10 cellular contexts compared by ENCODE assay signal in the genomic region with DNA sequence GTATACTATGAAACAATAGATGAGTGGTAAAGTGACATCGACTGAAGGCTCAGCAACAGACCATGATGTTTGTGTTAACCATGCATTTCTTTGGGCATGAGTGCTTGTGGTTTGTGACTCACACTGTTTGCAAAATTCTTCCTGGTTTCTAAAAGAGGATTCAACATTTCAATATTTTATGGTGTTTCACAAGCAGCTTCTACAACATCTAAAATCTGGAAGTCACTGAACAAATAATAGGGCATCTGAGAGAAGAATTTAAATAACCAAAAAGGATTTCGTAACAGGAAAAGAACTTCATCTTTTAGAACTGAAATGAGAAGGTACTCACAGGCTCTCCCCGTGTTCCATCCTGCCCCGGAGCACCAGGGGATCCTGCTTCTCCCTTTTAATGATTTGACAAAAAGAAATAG.
DNase-seq lines count a peak whose midpoint lies in the region; ATAC-seq lines count a peak whose summit lies in the region.
"Had no signal": no experiment of that assay in that cellular context is flagged by ENCODE, and none has a peak within 500 bp of the region (broad histone marks: within the 10 kb centered on the region; RNA-seq: fewer than 3 reads in every experiment).

No MANE protein-coding gene starts in this region.

- H3K36me3 ChIP-seq in skeletal muscle satellite cell (ENCODE audit: insufficient read depth, low read length): no peaks in the 10 kb centered on the region
- H3K36me3 ChIP-seq: Peyer's patch had no signal

- DNase-seq in H4 (ENCODE audit: low spot score) (peak; percentile 98), OCI-M1 (lab: John Stamatoyannopoulos, UW) (peak; percentile 44), epidermal melanocyte (ENCODE audit: insufficient read length, low spot score) (peak; percentile 24), hippocampal formation (lab: John Stamatoyannopoulos, UW) (no peak)
- no peak for DNase-seq in stimulated activated naive CD8-positive, alpha-beta T cell treated with anti-CD3 and anti-CD28 coated beads, Interleukin-15, amount 100 ng/mL, for 72 hours
- DNase-seq in stimulated activated CD4-positive, alpha-beta T cell treated with anti-CD3 and anti-CD28 coated beads, Interleukin-4, amount 100 ng/mL, for 24 hours: no peak
- DNase-seq: activated T-cell treated with anti-CD3 and anti-CD28 coated beads for 4 hours, Peyer's patch had no signal

- peak overlapping the region; percentile 32 for H3K9ac ChIP-seq in skeletal muscle satellite cell (ENCODE audit: low read depth, low read length)

- H3K4me1 ChIP-seq in skeletal muscle satellite cell (ENCODE audit: control insufficient read depth, insufficient read depth, low read length): peaks cover 25% of the 10 kb centered on the region
- H3K4me1 ChIP-seq: Peyer's patch had no signal

- H3K4me3 Mint-ChIP-seq in stimulated activated naive CD8-positive, alpha-beta T cell treated with anti-CD3 and anti-CD28 coated beads, Interleukin-15, amount 100 ng/mL, for 72 hours: no peak overlapping the region

- no peaks in the 10 kb centered on the region for H3K9me3 ChIP-seq in skeletal muscle satellite cell (replicated peaks; ENCODE audit: low read length)
- H3K9me3 ChIP-seq: Peyer's patch had no signal

- no peak for ATAC-seq in HG03039 (IDR thresholded peaks at IDR 0.05; ENCODE audit: unreplicated experiment)
- ATAC-seq in stimulated activated naive CD8-positive, alpha-beta T cell treated with anti-CD3 and anti-CD28 coated beads, Interleukin-15, amount 100 ng/mL, for 72 hours: no peak

- no peak overlapping the region for H3K4me3 ChIP-seq in skeletal muscle satellite cell (ENCODE audit: low read length)
- H3K4me3 ChIP-seq: Peyer's patch had no signal

- no peak overlapping the region for H3K27ac Mint-ChIP-seq in stimulated activated naive CD8-positive, alpha-beta T cell treated with anti-CD3 and anti-CD28 coated beads, Interleukin-15, amount 100 ng/mL, for 72 hours

- H3K9me3 Mint-ChIP-seq in stimulated activated naive CD8-positive, alpha-beta T cell treated with anti-CD3 and anti-CD28 coated beads, Interleukin-15, amount 100 ng/mL, for 72 hours: peaks cover 5 to 15% of the 10 kb centered on the region in 2 donors

- H3K4me2 ChIP-seq in skeletal muscle satellite cell (ENCODE audit: low read length): peak overlapping the region; percentile 46

- no peaks in the 10 kb centered on the region for H3K27me3 ChIP-seq in skeletal muscle satellite cell (ENCODE audit: control insufficient read depth, insufficient read depth, low read length)
- H3K27me3 ChIP-seq: Peyer's patch had no signal

- H3K4me1 Mint-ChIP-seq in stimulated activated naive CD8-positive, alpha-beta T cell treated with anti-CD3 and anti-CD28 coated beads, Interleukin-15, amount 100 ng/mL, for 72 hours: no peaks in the 10 kb centered on the region

- no peaks in the 10 kb centered on the region for H3K27me3 Mint-ChIP-seq in stimulated activated naive CD8-positive, alpha-beta T cell treated with anti-CD3 and anti-CD28 coated beads, Interleukin-15, amount 100 ng/mL, for 72 hours

Comparison
In these comparisons a context has a peak if more than half of its experiments do, and no peak if none do; other contexts are left out.
1. DNase-seq: peak in H4 (single experiment), OCI-M1 (single experiment) and epidermal melanocyte (single experiment); none in stimulated activated naive CD8-positive, alpha-beta T cell treated with anti-CD3 and anti-CD28 coated beads, Interleukin-15, amount 100 ng/mL, for 72 hours (0 of 2), hippocampal formation (0 of 2) and stimulated activated CD4-positive, alpha-beta T cell treated with anti-CD3 and anti-CD28 coated beads, Interleukin-4, amount 100 ng/mL, for 24 hours (single experiment).